9 cellular contexts compared by ENCODE assay signal in the genomic region with DNA sequence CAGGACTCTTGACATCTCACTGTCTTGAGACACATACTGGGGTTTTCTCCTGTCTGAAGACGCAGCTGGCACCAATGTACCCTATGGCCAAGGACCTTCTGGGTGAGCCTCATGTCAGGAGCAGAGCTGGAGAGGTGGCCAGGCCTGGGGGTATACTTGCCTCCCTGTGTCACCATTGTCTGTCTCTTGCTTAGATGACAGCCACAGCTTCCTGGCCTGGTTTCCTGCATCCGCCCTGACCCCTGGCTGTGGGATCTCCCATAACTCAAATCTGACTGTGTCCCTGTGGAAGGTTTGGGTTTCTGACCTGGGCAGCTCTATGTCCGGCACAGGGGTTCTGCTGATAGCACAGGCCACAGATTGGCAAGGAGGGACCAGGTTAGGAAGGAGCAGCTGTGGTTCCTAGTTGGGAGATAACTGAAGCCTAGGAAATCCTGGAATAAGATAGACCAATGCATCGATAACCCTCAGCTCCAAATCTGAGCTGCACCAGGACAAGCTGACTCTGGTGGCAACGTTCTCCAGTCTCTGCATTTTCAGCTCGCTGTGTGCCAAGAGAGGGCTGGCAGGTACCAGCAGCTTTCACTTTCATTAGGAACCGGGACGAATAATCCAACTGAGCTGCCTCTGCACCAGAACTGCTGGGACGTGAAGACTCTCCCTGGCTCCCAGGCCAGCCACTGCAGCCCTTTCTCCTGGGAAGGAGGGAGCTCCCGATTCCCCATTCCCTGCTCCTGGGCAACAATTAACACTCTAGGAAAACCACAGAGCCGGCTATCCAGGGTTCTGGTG. TPM values are rescaled to one million over a fixed set of nuclear protein-coding genes. Genes with fewer than 3 reads are reported as not detected.
A peak's percentile ranks its signal among the peaks of the same experiment; 100 is the strongest.
DNase-seq lines count a peak whose midpoint lies in the region; ATAC-seq and TF ChIP-seq lines count a peak whose summit lies in the region.
"Had no signal": no experiment of that assay in that cellular context is flagged by ENCODE, and none has a peak within 500 bp of the region (broad histone marks: within the 10 kb centered on the region; RNA-seq: fewer than 3 reads in every experiment).

No MANE protein-coding gene starts in this region.

- TF ChIP-seq POLR2A in tibial nerve (IDR thresholded peaks at IDR 0.05) = no peak

- intact Hi-C loops in mucosa of descending colon (cut with DNase I, micrococcal nuclease) = no loop called here

- no peak for ATAC-seq in activated T-cell treated with anti-CD3 and anti-CD28 coated beads, Interleukin-2, amount 50 U/mL, for 4 hours
- ATAC-seq in central memory CD8-positive, alpha-beta T cell (replicated peaks; ENCODE audit: extremely low read depth, poor library complexity, severe bottlenecking) = no peak
- peak; percentile 0 for ATAC-seq in mucosa of descending colon

- TF ChIP-seq CTCF in mucosa of descending colon (IDR thresholded peaks at IDR 0.05) = no peak
- TF ChIP-seq CTCF in tibial nerve (IDR thresholded peaks at IDR 0.05) = no peak

- H3K4me3 ChIP-seq in mucosa of descending colon (no peak overlapping the region), tibial nerve (peak overlapping the region in 2 of 4 donors; percentile 5 to 90)

- H3K36me3 ChIP-seq in mucosa of descending colon (ENCODE audit: low read depth) (no peaks in the 10 kb centered on the region), tibial nerve (peaks cover 0 to 28% (median 0%) of the 10 kb centered on the region in 3 donors)

- H3K4me3 Mint-ChIP-seq in activated T-cell treated with anti-CD3 and anti-CD28 coated beads, Interleukin-2, amount 50 U/mL, for 4 hours = peak overlapping the region; percentile 97
- peak overlapping the region; percentile 89 for H3K4me3 Mint-ChIP-seq in central memory CD8-positive, alpha-beta T cell

- 52% methylated on average over 11 of the region's 11 CpGs for whole genome bisulfite sequencing in tibial nerve, 2 donors

- no peaks in the 10 kb centered on the region for H3K9me3 ChIP-seq in mucosa of descending colon
- no peaks in the 10 kb centered on the region for H3K9me3 ChIP-seq in tibial nerve

- H3K36me3 Mint-ChIP-seq in activated T-cell treated with anti-CD3 and anti-CD28 coated beads, Interleukin-2, amount 50 U/mL, for 4 hours (ENCODE audit: insufficient read depth) = peaks cover 21% of the 10 kb centered on the region
- H3K36me3 Mint-ChIP-seq in central memory CD8-positive, alpha-beta T cell (ENCODE audit: insufficient read depth) = peaks cover 16% of the 10 kb centered on the region

- H3K27me3 ChIP-seq in tibial nerve = no peaks in the 10 kb centered on the region

- DNase-seq in activated T-cell treated with anti-CD3 and anti-CD28 coated beads, Interleukin-2, amount 50 U/mL, for 4 hours = no peak
- DNase-seq in activated T-cell treated with anti-CD3 and anti-CD28 coated beads, Interleukin-2, amount 50 U/mL, for 48 hours = no peak
- no peak for DNase-seq in central memory CD8-positive, alpha-beta T cell (ENCODE audit: low spot score in 2 of 2)
- no peak for DNase-seq in mucosa of descending colon
- DNase-seq in tibial nerve (ENCODE audit: low spot score in 2 of 2) = no peak
- no peak for DNase-seq in GM19240 (ENCODE audit: insufficient read length, low spot score)
- DNase-seq in NCI-H524 (lab: John Stamatoyannopoulos, UW) = no peak
- DNase-seq in retina = no peak
- DNase-seq: NCI-H1092 had no signal

- H3K4me1 ChIP-seq in mucosa of descending colon (ENCODE audit: low read depth) (peaks cover 62% of the 10 kb centered on the region), tibial nerve (peaks cover 0 to 78% (median 45%) of the 10 kb centered on the region in 4 donors)

- no peaks in the 10 kb centered on the region for H3K27me3 Mint-ChIP-seq in activated T-cell treated with anti-CD3 and anti-CD28 coated beads, Interleukin-2, amount 50 U/mL, for 4 hours (ENCODE audit: low read depth)
- H3K27me3 Mint-ChIP-seq in central memory CD8-positive, alpha-beta T cell = no peaks in the 10 kb centered on the region

- peak overlapping the region in 3 of 4 donors; percentile 50 to 90 (median 90) for H3K27ac ChIP-seq in tibial nerve

- H3K27ac Mint-ChIP-seq in central memory CD8-positive, alpha-beta T cell (ENCODE audit: low read depth) = peak overlapping the region; percentile 64

- no peak for TF ChIP-seq EP300 in tibial nerve (IDR thresholded peaks at IDR 0.05)

- H3K4me1 Mint-ChIP-seq in activated T-cell treated with anti-CD3 and anti-CD28 coated beads, Interleukin-2, amount 50 U/mL, for 4 hours (ENCODE audit: low read depth) = peaks cover 77% of the 10 kb centered on the region
- H3K4me1 Mint-ChIP-seq in central memory CD8-positive, alpha-beta T cell = peaks cover 73% of the 10 kb centered on the region

- no peaks in the 10 kb centered on the region for H3K9me3 Mint-ChIP-seq in activated T-cell treated with anti-CD3 and anti-CD28 coated beads, Interleukin-2, amount 50 U/mL, for 4 hours
- H3K9me3 Mint-ChIP-seq in central memory CD8-positive, alpha-beta T cell = no peaks in the 10 kb centered on the region

RNA-seq across cellular contexts. Expression of a gene that starts 5.0 kb away (rescaled TPM):
- 10 to 100 TPM; 27.0 to 30.2 (median 29.5) TPM for total RNA-seq in activated T-cell treated with anti-CD3 and anti-CD28 coated beads, Interleukin-2, amount 50 U/mL, for 4 hours
- total RNA-seq in mucosa of descending colon (10 to 100 TPM; 18.0 to 44.8 (median 26.6) TPM), tibial nerve (10 to 100 TPM; 74.4 to 96.3 (median 85.5) TPM)

RNA-seq across cellular contexts. Expression of a gene that starts 7.1 kb away (rescaled TPM):
- total RNA-seq in activated T-cell treated with anti-CD3 and anti-CD28 coated beads, Interleukin-2, amount 50 U/mL, for 4 hours = 10 to 100 TPM; 25.2 to 26.4 (median 26.3) TPM
- total RNA-seq in mucosa of descending colon (10 to 100 TPM; 30.3 to 38.1 (median 37.1) TPM), tibial nerve (10 to 100 TPM; 37.4 to 70.2 (median 55.2) TPM)
